ENCODE assay signal across 25 cellular contexts in genomic region chr22:19406846-19407245, GRCh38.
"Had no signal": no experiment of that assay in that cellular context is flagged by ENCODE, and none has a peak within 500 bp of the region (broad histone marks: within the 10 kb centered on the region; RNA-seq: fewer than 3 reads in every experiment).

No MANE protein-coding gene starts in this region.

- H3K4me3 ChIP-seq: SJSA1 had no signal

- H3K4me3 Mint-ChIP-seq: activated CD8-positive, alpha-beta T cell treated with anti-CD3 and anti-CD28 coated beads for 36 hours; activated naive CD4-positive, alpha-beta T cell treated with anti-CD3 and anti-CD28 coated beads, Interleukin-2, amount 50 U/mL, for 24 hours; activated T-helper 1 cell treated with anti-CD3 and anti-CD28 coated beads, Interleukin-12 subunit alpha, Interleukin-12 subunit beta, Interleukin-2, Interleukin-4 antibody, amounts not matched to agents 30 ng/mL and 10 ng/mL and 1 ng/mL, durations not matched to agents 14 hours and 24 hours and 36 hours; T-helper 1 cell treated with Interleukin-12 subunit alpha and Interleukin-12 subunit beta and Interleukin-4 antibody, amounts not matched to agents 30 μg/mL and 1 μg/mL, for 36 hours had no signal

- H3K27me3 Mint-ChIP-seq: activated CD8-positive, alpha-beta T cell treated with anti-CD3 and anti-CD28 coated beads for 36 hours; activated naive CD4-positive, alpha-beta T cell treated with anti-CD3 and anti-CD28 coated beads, Interleukin-2, amount 50 U/mL, for 24 hours had no signal

- H3K27me3 ChIP-seq: SJSA1 had no signal

- H3K9me3 ChIP-seq: SJSA1 had no signal

- H3K9me3 Mint-ChIP-seq: activated CD8-positive, alpha-beta T cell treated with anti-CD3 and anti-CD28 coated beads for 36 hours; activated naive CD4-positive, alpha-beta T cell treated with anti-CD3 and anti-CD28 coated beads, Interleukin-2, amount 50 U/mL, for 24 hours; activated T-helper 1 cell treated with anti-CD3 and anti-CD28 coated beads, Interleukin-12 subunit alpha, Interleukin-12 subunit beta, Interleukin-2, Interleukin-4 antibody, amounts not matched to agents 30 ng/mL and 10 ng/mL and 1 ng/mL, durations not matched to agents 14 hours and 24 hours and 36 hours; T-helper 1 cell treated with Interleukin-12 subunit alpha and Interleukin-12 subunit beta and Interleukin-4 antibody, amounts not matched to agents 30 μg/mL and 1 μg/mL, for 36 hours had no signal

- DNase-seq: activated CD4-positive, alpha-beta T cell treated with anti-CD3 and anti-CD28 coated beads for 4 hours; activated CD8-positive, alpha-beta memory T cell treated with anti-CD3 and anti-CD28 coated beads, Interleukin-2, amount 50 U/mL, for 4 hours; activated CD8-positive, alpha-beta T cell treated with anti-CD3 and anti-CD28 coated beads for 36 hours; activated effector memory CD4-positive, alpha-beta T cell treated with Interleukin-2 at 50 U/mL for 16 hours; activated naive CD4-positive, alpha-beta T cell; activated T-cell treated with anti-CD3 and anti-CD28 coated beads, Interleukin-2, amount 50 U/mL, for 1 hour; aorta; IMR-90; KG1; NCI-H1048; NCI-H146; NCI-H187 treated with DMSO at 0.1 percent for 48 hours; NCI-H2171; NCI-H226; NCI-H526; NCI-H774; RPMI8226; SHP77 had no signal

- H3K27ac Mint-ChIP-seq: activated CD8-positive, alpha-beta T cell treated with anti-CD3 and anti-CD28 coated beads for 36 hours; activated naive CD4-positive, alpha-beta T cell treated with anti-CD3 and anti-CD28 coated beads, Interleukin-2, amount 50 U/mL, for 24 hours; activated T-helper 1 cell treated with anti-CD3 and anti-CD28 coated beads, Interleukin-12 subunit alpha, Interleukin-12 subunit beta, Interleukin-2, Interleukin-4 antibody, amounts not matched to agents 30 ng/mL and 10 ng/mL and 1 ng/mL, durations not matched to agents 14 hours and 24 hours and 36 hours; T-helper 1 cell treated with Interleukin-12 subunit alpha and Interleukin-12 subunit beta and Interleukin-4 antibody, amounts not matched to agents 30 μg/mL and 1 μg/mL, for 36 hours had no signal

- ATAC-seq: activated CD4-positive, CD25-positive, alpha-beta regulatory T cell treated with anti-CD3 and anti-CD28 coated beads, Interleukin-2, amount 50 U/mL, for 24 hours; activated CD8-positive, alpha-beta T cell treated with anti-CD3 and anti-CD28 coated beads for 36 hours; Panc1; SK-N-SH treated with all-trans-retinoic acid at 6 μM for 48 hours had no signal

- H3K27ac ChIP-seq: SJSA1 had no signal
